In the genomic region with DNA sequence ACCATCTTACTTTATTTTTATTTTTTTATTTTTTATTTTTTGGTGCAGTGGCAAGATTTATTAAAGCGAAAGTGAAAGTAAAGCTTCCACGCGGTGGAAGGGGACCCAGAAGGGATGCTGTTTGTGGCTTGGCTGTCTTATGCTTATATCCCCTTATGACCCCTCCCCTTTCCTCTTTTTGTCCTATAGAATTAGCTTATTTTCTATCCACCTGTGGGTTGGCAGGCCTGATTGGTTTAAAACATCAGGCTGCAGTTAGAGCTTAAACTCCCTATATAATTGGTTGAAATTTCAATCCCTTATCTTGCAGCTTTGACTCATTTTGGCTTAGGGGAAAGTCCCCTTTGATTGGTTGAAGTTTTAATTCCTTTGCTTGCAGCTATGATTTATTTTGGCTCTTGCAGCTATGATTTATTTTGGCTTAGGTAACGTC, we compare ENCODE assay signal across 13 cellular contexts. TPM values are rescaled to one million over a fixed set of nuclear protein-coding genes. Genes with fewer than 3 reads are reported as not detected.
A peak's percentile ranks its signal among the peaks of the same experiment; 100 is the strongest.
DNase-seq lines count a peak whose midpoint lies in the region; ATAC-seq and TF ChIP-seq lines count a peak whose summit lies in the region.
"Had no signal": no experiment of that assay in that cellular context is flagged by ENCODE, and none has a peak within 500 bp of the region (broad histone marks: within the 10 kb centered on the region; RNA-seq: fewer than 3 reads in every experiment).

No MANE protein-coding gene starts in this region.

- H3K27me3 Mint-ChIP-seq in activated naive CD4-positive, alpha-beta T cell treated with anti-CD3 and anti-CD28 coated beads for 36 hours (ENCODE audit: low read depth): no peaks in the 10 kb centered on the region
- no peaks in the 10 kb centered on the region for H3K27me3 Mint-ChIP-seq in central memory CD8-positive, alpha-beta T cell
- no peaks in the 10 kb centered on the region for H3K27me3 Mint-ChIP-seq in type B pancreatic cell

- H3K4me3 Mint-ChIP-seq in activated naive CD4-positive, alpha-beta T cell treated with anti-CD3 and anti-CD28 coated beads for 36 hours: peak overlapping the region; percentile 33
- peak overlapping the region; percentile 62 for H3K4me3 Mint-ChIP-seq in central memory CD8-positive, alpha-beta T cell
- no peak overlapping the region for H3K4me3 Mint-ChIP-seq in type B pancreatic cell

- in situ Hi-C loops in gastrocnemius medialis (cut with MboI; ENCODE audit: low sequenced_read_pairs in 4 of 4): loop anchor here (10.0 to 25.0 kb wide), 4 partner anchors 88 to 418 kb away; a partner anchor contains a TSS

- H3K27ac Mint-ChIP-seq in activated naive CD4-positive, alpha-beta T cell treated with anti-CD3 and anti-CD28 coated beads for 36 hours: no peak overlapping the region
- no peak overlapping the region for H3K27ac Mint-ChIP-seq in central memory CD8-positive, alpha-beta T cell (ENCODE audit: low read depth)
- H3K27ac Mint-ChIP-seq in type B pancreatic cell: no peak overlapping the region

- peaks cover 3% of the 10 kb centered on the region for H3K4me1 Mint-ChIP-seq in activated naive CD4-positive, alpha-beta T cell treated with anti-CD3 and anti-CD28 coated beads for 36 hours (ENCODE audit: low read depth)
- no peaks in the 10 kb centered on the region for H3K4me1 Mint-ChIP-seq in central memory CD8-positive, alpha-beta T cell
- H3K4me1 Mint-ChIP-seq in type B pancreatic cell (ENCODE audit: unreplicated experiment): no peaks in the 10 kb centered on the region

- H3K27me3 ChIP-seq in gastrocnemius medialis: no peaks in the 10 kb centered on the region

- CTCF ChIA-PET in activated naive CD4-positive, alpha-beta T cell treated with anti-CD3 and anti-CD28 coated beads for 36 hours (lab: Charles Lee): interaction anchor here (0.7 to 1.8 kb wide), 5 partner anchors 21 to 547 kb away, joined by 3 to 5 read pairs (median 4); no protein-coding TSS in a partner anchor

- no peak for TF ChIP-seq POLR2A in gastrocnemius medialis (IDR thresholded peaks at IDR 0.05)

- H3K9me3 Mint-ChIP-seq in activated naive CD4-positive, alpha-beta T cell treated with anti-CD3 and anti-CD28 coated beads for 36 hours: no peaks in the 10 kb centered on the region
- H3K9me3 Mint-ChIP-seq in central memory CD8-positive, alpha-beta T cell: no peaks in the 10 kb centered on the region
- H3K9me3 Mint-ChIP-seq in type B pancreatic cell: no peaks in the 10 kb centered on the region

- H3K27ac ChIP-seq in gastrocnemius medialis: no peak overlapping the region
- H3K27ac ChIP-seq: parathyroid adenoma had no signal

- H3K36me3 ChIP-seq in gastrocnemius medialis: no peaks in the 10 kb centered on the region

- H3K36me3 Mint-ChIP-seq in activated naive CD4-positive, alpha-beta T cell treated with anti-CD3 and anti-CD28 coated beads for 36 hours (ENCODE audit: low read depth): no peaks in the 10 kb centered on the region
- no peaks in the 10 kb centered on the region for H3K36me3 Mint-ChIP-seq in central memory CD8-positive, alpha-beta T cell (ENCODE audit: insufficient read depth)
- no peaks in the 10 kb centered on the region for H3K36me3 Mint-ChIP-seq in type B pancreatic cell

- TF ChIP-seq CTCF in gastrocnemius medialis (IDR thresholded peaks at IDR 0.05 in 4 of 5, conservative IDR thresholded peaks at IDR 0.05 in 1 of 5): no peak
- no peak for TF ChIP-seq CTCF in type B pancreatic cell (conservative IDR thresholded peaks at IDR 0.05)

- ATAC-seq in central memory CD8-positive, alpha-beta T cell (replicated peaks; ENCODE audit: extremely low read depth, poor library complexity, severe bottlenecking): peak; percentile 52
- ATAC-seq in gastrocnemius medialis (no peak), HG02763 (IDR thresholded peaks at IDR 0.05; ENCODE audit: unreplicated experiment) (no peak)
- ATAC-seq: SK-N-SH treated with all-trans-retinoic acid at 6 μM for 48 hours had no signal

- intact Hi-C loops in activated naive CD4-positive, alpha-beta T cell treated with anti-CD3 and anti-CD28 coated beads for 36 hours (cut with micrococcal nuclease): no loop called here
- intact Hi-C loops in gastrocnemius medialis (cut with DNase I; ENCODE audit: low total_unique reads): loop anchor here (5.0 to 10.0 kb wide), 2 partner anchors 51 to 258 kb away; no protein-coding TSS in a partner anchor

- H3K9me3 ChIP-seq in gastrocnemius medialis: no peaks in the 10 kb centered on the region

- H3K4me3 ChIP-seq in gastrocnemius medialis: peak overlapping the region in 3 of 4 donors; percentile 28 to 57 (median 35)

- no peak for DNase-seq in activated naive CD4-positive, alpha-beta T cell treated with anti-CD3 and anti-CD28 coated beads for 36 hours
- DNase-seq in activated naive CD4-positive, alpha-beta T cell treated with Interleukin-2 at 50 U/mL for 16 hours: no peak
- DNase-seq in M059J (ENCODE audit: low read depth) (peak; percentile 28), gastrocnemius medialis (no peak), NCI-H146 (lab: John Stamatoyannopoulos, UW) (no peak), type B pancreatic cell (ENCODE audit: extremely low spot score, unreplicated experiment) (no peak)
- no peak for DNase-seq in central memory CD8-positive, alpha-beta T cell (ENCODE audit: low spot score in 2 of 2)
- DNase-seq: NCI-H446 treated with DMSO at 0.1 percent for 48 hours; stimulated activated CD4-positive, alpha-beta T cell treated with anti-CD3 and anti-CD28 coated beads, Interleukin-2, amount 100 ng/mL, for 48 hours had no signal

- H3K4me1 ChIP-seq in gastrocnemius medialis: no peaks in the 10 kb centered on the region
- H3K4me1 ChIP-seq: parathyroid adenoma had no signal

RNA-seq across cellular contexts. Expression of a gene that starts 50.5 kb away (rescaled TPM):
- total RNA-seq in activated naive CD4-positive, alpha-beta T cell treated with anti-CD3 and anti-CD28 coated beads for 36 hours: not detected
- 76.6 and 129 TPM in 2 replicates for total RNA-seq in M059J (2014; rRNA removed; shearing (Covaris generic))
- total RNA-seq in gastrocnemius medialis (100 to 1,000 TPM; 157 to 968 (median 541) TPM), type B pancreatic cell (ENCODE audit: low replicate concordance) (0.64 and 2.8 TPM in 2 replicates)
- total RNA-seq: activated CD8-positive, alpha-beta memory T cell treated with anti-CD3 and anti-CD28 coated beads for 36 hours had no signal

RNA-seq across cellular contexts. Expression of a gene that starts 53.6 kb away (rescaled TPM):
- 1 to 10 TPM; 7.5 to 7.6 TPM for total RNA-seq in activated naive CD4-positive, alpha-beta T cell treated with anti-CD3 and anti-CD28 coated beads for 36 hours
- total RNA-seq in M059J (2014; rRNA removed; shearing (Covaris generic)): 0.74 and 1.8 TPM in 2 replicates
- total RNA-seq in gastrocnemius medialis: 10 to 100 TPM in 1 of 4 donors, 1 to 10 TPM in 3; 3.4 to 18.0 (median 8.7) TPM
- total RNA-seq in type B pancreatic cell (ENCODE audit: low replicate concordance): 11.8 and 15.5 TPM in 2 replicates

RNA-seq across cellular contexts. Expression of a gene that starts 53.7 kb away (rescaled TPM):
- 10 to 100 TPM; 36.9 to 41.7 TPM for total RNA-seq in activated naive CD4-positive, alpha-beta T cell treated with anti-CD3 and anti-CD28 coated beads for 36 hours
- total RNA-seq in M059J (2014; rRNA removed; shearing (Covaris generic)): 35.1 and 52.8 TPM in 2 replicates
- total RNA-seq in gastrocnemius medialis (10 to 100 TPM in 3 of 4 donors, 1 to 10 TPM in 1; 6.2 to 14.9 (median 11.6) TPM), type B pancreatic cell (ENCODE audit: low replicate concordance) (32.6 and 53.8 TPM in 2 replicates)

Comparison
In these comparisons a context has a peak if more than half of its experiments do, and no peak if none do; other contexts are left out.
1. RNA of a gene that starts 50.5 kb away (total RNA-seq): 157 to 968 TPM in gastrocnemius medialis and 76.6 to 129 TPM in M059J; 0.64 to 2.8 TPM in type B pancreatic cell and not detected in activated naive CD4-positive, alpha-beta T cell treated with anti-CD3 and anti-CD28 coated beads for 36 hours; every median in the first group is over 10 times any median in the second.